In the genomic region with DNA sequence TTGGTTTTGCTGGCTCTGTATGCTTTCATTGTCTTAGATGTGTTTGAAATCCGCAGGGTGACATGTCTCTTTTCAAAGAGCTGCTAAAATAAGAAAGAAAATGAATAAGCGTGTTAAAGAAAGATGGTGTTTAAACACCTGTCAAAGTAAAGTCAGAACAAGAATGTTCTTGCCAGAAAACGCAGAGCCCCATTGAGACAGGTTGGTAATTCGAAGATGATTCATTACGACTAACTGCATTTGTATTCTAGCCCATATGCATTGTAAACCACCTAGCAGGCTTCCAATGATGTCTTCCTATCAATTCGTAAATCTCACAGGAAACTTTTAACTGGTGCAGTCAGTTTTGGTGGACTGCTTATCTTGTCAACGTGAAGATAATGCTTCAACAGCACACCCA, we compare ENCODE assay signal across 14 cellular contexts. TPM values are rescaled to one million over a fixed set of nuclear protein-coding genes. Genes with fewer than 3 reads are reported as not detected.
A peak's percentile ranks its signal among the peaks of the same experiment; 100 is the strongest.
DNase-seq lines count a peak whose midpoint lies in the region; ATAC-seq and TF ChIP-seq lines count a peak whose summit lies in the region.
"Had no signal": no experiment of that assay in that cellular context is flagged by ENCODE, and none has a peak within 500 bp of the region (broad histone marks: within the 10 kb centered on the region; RNA-seq: fewer than 3 reads in every experiment).

No MANE protein-coding gene starts in this region.

- peaks cover 3% of the 10 kb centered on the region for H4K20me1 ChIP-seq in hepatocyte (ENCODE audit: insufficient read depth, poor library complexity, severe bottlenecking)

- ATAC-seq in CD4-positive, CD25-positive, alpha-beta regulatory T cell (ENCODE audit: low read depth in 2 of 2): no peak

- CTCF ChIA-PET in RWPE1 (lab: Yijun Ruan, JAX): interaction anchor here (0.5 kb wide), 1 partner anchor 65 kb away, joined by 3 read pairs; no protein-coding TSS in a partner anchor

- no peaks in the 10 kb centered on the region for H3K27me3 Mint-ChIP-seq in CD4-positive, CD25-positive, alpha-beta regulatory T cell
- H3K27me3 Mint-ChIP-seq: activated B cell treated with CpG ODN at 0.5 μM for 24 hours had no signal

- intact Hi-C loops in testis (cut with DNase I; ENCODE audit: low total_unique reads): no loop called here

- H3K9me3 Mint-ChIP-seq in CD4-positive, CD25-positive, alpha-beta regulatory T cell: no peaks in the 10 kb centered on the region
- H3K9me3 Mint-ChIP-seq: activated B cell treated with CpG ODN at 0.5 μM for 24 hours, natural killer cell had no signal

- H3K4me2 ChIP-seq in hepatocyte: no peak overlapping the region

- peaks cover 19% of the 10 kb centered on the region for H3K36me3 Mint-ChIP-seq in CD4-positive, CD25-positive, alpha-beta regulatory T cell
- H3K36me3 Mint-ChIP-seq: natural killer cell had no signal

- H3K4me3 Mint-ChIP-seq in CD4-positive, CD25-positive, alpha-beta regulatory T cell: peak overlapping the region in 1 of 4 donors; percentile 3
- H3K4me3 Mint-ChIP-seq: activated B cell treated with CpG ODN at 0.5 μM for 24 hours, CD14-positive monocyte, natural killer cell had no signal

- H3K9me2 ChIP-seq in hepatocyte (replicated peaks; ENCODE audit: insufficient read depth): no peaks in the 10 kb centered on the region

- H3K27ac Mint-ChIP-seq in CD4-positive, CD25-positive, alpha-beta regulatory T cell: peak overlapping the region in 2 of 3 donors; percentile 11 to 53
- H3K27ac Mint-ChIP-seq: activated B cell treated with CpG ODN at 0.5 μM for 24 hours, natural killer cell had no signal

- no peaks in the 10 kb centered on the region for H3K9me3 ChIP-seq in CD4-positive, CD25-positive, alpha-beta regulatory T cell (ENCODE audit: control insufficient read depth in 2 of 2, low read length in 2 of 2)
- H3K9me3 ChIP-seq in hepatocyte (ENCODE audit: low read depth) (no peaks in the 10 kb centered on the region), testis (no peaks in the 10 kb centered on the region)

- no peaks in the 10 kb centered on the region for H3K36me3 ChIP-seq in CD4-positive, CD25-positive, alpha-beta regulatory T cell (ENCODE audit: control insufficient read depth, insufficient read depth, low read length)
- H3K36me3 ChIP-seq in hepatocyte (replicated peaks; ENCODE audit: insufficient read depth, low read depth) (no peaks in the 10 kb centered on the region), testis (ENCODE audit: low read depth, missing control alignments) (no peaks in the 10 kb centered on the region)
- H3K36me3 ChIP-seq: cardiac muscle cell had no signal

- H3K4me1 Mint-ChIP-seq in CD4-positive, CD25-positive, alpha-beta regulatory T cell: peaks cover 40 to 77% (median 65%) of the 10 kb centered on the region in 4 donors

- H3K4me1 ChIP-seq in CD4-positive, CD25-positive, alpha-beta regulatory T cell (ENCODE audit: control insufficient read depth, insufficient read depth, low read length, poor library complexity, severe bottlenecking): peaks cover 9% of the 10 kb centered on the region
- H3K4me1 ChIP-seq in hepatocyte (ENCODE audit: insufficient read depth) (peaks cover 55% of the 10 kb centered on the region), testis (peaks cover 67% of the 10 kb centered on the region)

- H3K4me3 ChIP-seq in CD4-positive, CD25-positive, alpha-beta regulatory T cell (ENCODE audit: low read depth, low read length): no peak overlapping the region
- H3K4me3 ChIP-seq in hepatocyte (no peak overlapping the region), testis (no peak overlapping the region)
- H3K4me3 ChIP-seq: cardiac muscle cell had no signal

- H3K27ac ChIP-seq in CD4-positive, CD25-positive, alpha-beta regulatory T cell (ENCODE audit: insufficient read depth, low read length, poor library complexity, severe bottlenecking): no peak overlapping the region
- no peak overlapping the region for H3K27ac ChIP-seq in RWPE1
- peak overlapping the region; percentile 3 for H3K27ac ChIP-seq in hepatocyte
- peak overlapping the region in 1 of 2 donors; percentile 68 for H3K27ac ChIP-seq in testis
- H3K27ac ChIP-seq: cardiac muscle cell had no signal

- POLR2A ChIA-PET in RWPE1 (lab: Yijun Ruan, JAX; ENCODE audit: low non-redundant PET): no interaction called here

- DNase-seq in CD4-positive, CD25-positive, alpha-beta regulatory T cell: no peak
- DNase-seq in Daoy (ENCODE audit: low read depth) (peak; percentile 17), RWPE1 (ENCODE audit: low spot score) (peak; percentile 30), hepatocyte (ENCODE audit: low spot score) (no peak), testis (no peak), SHP77 treated with DMSO at 0.1 percent for 48 hours (lab: John Stamatoyannopoulos, UW) (no peak), H4 (ENCODE audit: low spot score) (no peak)
- DNase-seq: activated B cell treated with CpG ODN at 0.5 μM for 24 hours, GDM1, GOT3, natural killer cell, NCI-H2107 had no signal

- H3K79me2 ChIP-seq in hepatocyte: peaks cover 97% of the 10 kb centered on the region

- no peaks in the 10 kb centered on the region for H3K27me3 ChIP-seq in CD4-positive, CD25-positive, alpha-beta regulatory T cell (ENCODE audit: control insufficient read depth, insufficient read depth, low read length)
- H3K27me3 ChIP-seq in hepatocyte (no peaks in the 10 kb centered on the region), testis (no peaks in the 10 kb centered on the region)
- H3K27me3 ChIP-seq: cardiac muscle cell had no signal

- H2AFZ ChIP-seq in hepatocyte: no peak overlapping the region

- TF ChIP-seq POLR2A in testis (IDR thresholded peaks at IDR 0.05): no peak

- TF ChIP-seq CTCF in RWPE1 (conservative IDR thresholded peaks at IDR 0.05; ENCODE audit: low read depth) (no peak), hepatocyte (IDR thresholded peaks at IDR 0.05; ENCODE audit: poor library complexity) (no peak), testis (IDR thresholded peaks at IDR 0.05) (no peak)

- WGBS in hepatocyte (ENCODE audit: low lambda C conversion rate, missing lambda C conversion rate): 62% methylated on average over 7 of the region's 7 CpGs
- WGBS in testis, 2 donors: 82 to 84% methylated on average over 7 of the region's 7 CpGs

RNA-seq across cellular contexts. Expression of gene PHACTR2, which starts 16.8 kb away (rescaled TPM):
- 70.2 TPM for total RNA-seq in CD4-positive, CD25-positive, alpha-beta regulatory T cell
- 10 to 100 TPM; 16.1 to 31.9 (median 23.7) TPM for polyA plus RNA-seq in CD4-positive, CD25-positive, alpha-beta regulatory T cell
- 14.6 and 30.3 TPM in 2 replicates for total RNA-seq in Daoy (2014; rRNA removed; shearing (Covaris generic))
- total RNA-seq in hepatocyte (107 and 111 TPM in 2 replicates), testis (100 to 1,000 TPM; 102 to 121 TPM)
- polyA plus RNA-seq in hepatocyte (86.6 and 96.8 TPM in 2 replicates), testis (ENCODE audit: insufficient read depth, low read depth, low replicate concordance) (18.3 TPM)
- 22.4 and 24.4 TPM in 2 replicates for total RNA-seq in H4 (2014; rRNA removed; shearing (Covaris generic))

Comparison
In these comparisons a context has a peak if more than half of its experiments do, and no peak if none do; other contexts are left out.
1. DNase-seq: peak in Daoy (single experiment) and RWPE1 (single experiment); none in CD4-positive, CD25-positive, alpha-beta regulatory T cell (0 of 3), hepatocyte (single experiment), testis (single experiment), SHP77 treated with DMSO at 0.1 percent for 48 hours (single experiment) and H4 (single experiment).